In the genomic region with DNA sequence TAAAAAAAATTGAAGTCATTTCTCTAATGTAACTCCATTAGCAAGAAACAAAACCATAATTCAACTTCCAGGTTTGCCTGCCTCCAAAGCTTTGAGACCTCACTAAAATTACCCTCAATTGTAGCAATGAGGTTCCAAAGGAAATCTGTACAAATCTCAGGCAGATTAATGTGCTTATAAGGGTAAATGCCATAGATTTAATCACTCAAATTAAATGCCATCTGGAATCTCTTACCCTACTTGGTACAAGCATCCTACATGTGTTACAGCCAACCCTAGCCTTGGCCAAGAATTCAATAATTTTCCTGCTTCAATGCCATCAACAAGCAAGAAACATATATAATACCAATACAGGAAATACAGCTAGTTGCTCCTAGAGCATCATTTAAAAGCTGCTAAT, we compare ENCODE assay signal across 8 cellular contexts.
DNase-seq lines count a peak whose midpoint lies in the region; ATAC-seq and TF ChIP-seq lines count a peak whose summit lies in the region.

No MANE protein-coding gene starts in this region.

- H4K20me1 ChIP-seq in fibroblast of lung (ENCODE audit: control insufficient read depth, extremely low read depth, insufficient read depth, low read length) (no peaks in the 10 kb centered on the region), smooth muscle cell (ENCODE audit: low read depth) (no peaks in the 10 kb centered on the region)

- TF ChIP-seq CTCF in RWPE2 (IDR thresholded peaks at IDR 0.05; ENCODE audit: poor library complexity, severe bottlenecking) (no peak), fibroblast of lung (conservative IDR thresholded peaks at IDR 0.05 in 1 of 2, IDR thresholded peaks at IDR 0.05 in 1 of 2; ENCODE audit: low read depth in 1 of 2, low read length in 2 of 2) (no peak), smooth muscle cell (IDR thresholded peaks at IDR 0.05; ENCODE audit: borderline replicate concordance, insufficient read depth, poor library complexity, severe bottlenecking) (no peak)

- H3K4me2 ChIP-seq in fibroblast of lung (ENCODE audit: extremely low read depth, insufficient read depth, low read length) (peak overlapping the region; percentile 62), smooth muscle cell (peak overlapping the region; percentile 84)

- no peak for ATAC-seq in RWPE2 (ENCODE audit: low read depth)

- H2AFZ ChIP-seq in fibroblast of lung (ENCODE audit: low read length) (no peak overlapping the region), smooth muscle cell (ENCODE audit: low read depth) (no peak overlapping the region)

- H3F3A ChIP-seq in smooth muscle cell (ENCODE audit: low read depth) = peaks cover 15% of the 10 kb centered on the region

- H3K9ac ChIP-seq in fibroblast of lung (ENCODE audit: insufficient read depth, low read length) (no peak overlapping the region), smooth muscle cell (ENCODE audit: low read depth) (peak overlapping the region; percentile 71)

- no peak overlapping the region for H3K4me3 ChIP-seq in RWPE2 (ENCODE audit: severe bottlenecking)
- H3K4me3 ChIP-seq in fibroblast of lung (replicated peaks in 1 of 4; ENCODE audit: control extremely low read depth in 1 of 4, insufficient read depth in 1 of 4, low read depth in 3 of 4, low read length in 4 of 4) = peak overlapping the region in 2 of 4 experiments; percentile 20 to 95
- H3K4me3 ChIP-seq in smooth muscle cell = peak overlapping the region; percentile 83

- H3K27ac Mint-ChIP-seq in activated T-cell treated with anti-CD3 and anti-CD28 coated beads, Interleukin-2, amount 50 U/mL, for 24 hours = peak overlapping the region; percentile 96

- H3K79me2 ChIP-seq in fibroblast of lung (ENCODE audit: control insufficient read depth, insufficient read depth, low read length) (no peaks in the 10 kb centered on the region), smooth muscle cell (ENCODE audit: low read depth) (peaks cover 82% of the 10 kb centered on the region)

- H3K27me3 Mint-ChIP-seq in activated T-cell treated with anti-CD3 and anti-CD28 coated beads, Interleukin-2, amount 50 U/mL, for 24 hours = no peaks in the 10 kb centered on the region

- DNase-seq in activated T-cell treated with anti-CD3 and anti-CD28 coated beads, Interleukin-2, amount 50 U/mL, for 24 hours = no peak
- DNase-seq in activated T-cell treated with anti-CD3 and anti-CD28 coated beads, Interleukin-2, amount 50 U/mL, for 48 hours = no peak
- DNase-seq in RWPE2 (ENCODE audit: low spot score) (no peak), fibroblast of lung (ENCODE audit: low read depth in 2 of 2) (peak in 1 of 2 donors; percentile 20), smooth muscle cell (lab: John Stamatoyannopoulos, UW; ENCODE audit: unreplicated experiment) (no peak), NOMO-1 (lab: John Stamatoyannopoulos, UW; ENCODE audit: unreplicated experiment in 2 of 2) (no peak), superior temporal gyrus (ENCODE audit: extremely low spot score) (no peak), NCI-H2029 (lab: John Stamatoyannopoulos, UW) (no peak)

- H3K36me3 Mint-ChIP-seq in activated T-cell treated with anti-CD3 and anti-CD28 coated beads, Interleukin-2, amount 50 U/mL, for 24 hours (ENCODE audit: low read depth) = peaks cover 63% of the 10 kb centered on the region

- H3K9me3 Mint-ChIP-seq in activated T-cell treated with anti-CD3 and anti-CD28 coated beads, Interleukin-2, amount 50 U/mL, for 24 hours = no peaks in the 10 kb centered on the region

- H3K27me3 ChIP-seq in RWPE2 (ENCODE audit: insufficient read depth, poor library complexity, severe bottlenecking) = no peaks in the 10 kb centered on the region
- no peaks in the 10 kb centered on the region for H3K27me3 ChIP-seq in fibroblast of lung (ENCODE audit: control insufficient read depth, insufficient read depth, low read length)
- H3K27me3 ChIP-seq in smooth muscle cell (ENCODE audit: low read depth) = no peaks in the 10 kb centered on the region

- H3K27ac ChIP-seq in RWPE2 (ENCODE audit: poor library complexity, severe bottlenecking) = peak overlapping the region; percentile 62
- H3K27ac ChIP-seq in fibroblast of lung (ENCODE audit: insufficient read depth, low read length) = peak overlapping the region; percentile 53
- H3K27ac ChIP-seq in smooth muscle cell (ENCODE audit: low read depth) = peak overlapping the region; percentile 94

- H3K9me3 ChIP-seq in RWPE2 (ENCODE audit: severe bottlenecking) (no peaks in the 10 kb centered on the region), fibroblast of lung (ENCODE audit: control insufficient read depth, insufficient read depth, low read depth, low read length) (no peaks in the 10 kb centered on the region), smooth muscle cell (replicated peaks; ENCODE audit: low read depth) (no peaks in the 10 kb centered on the region)

- H3K36me3 ChIP-seq in RWPE2 (ENCODE audit: low read depth) (peaks cover 3% of the 10 kb centered on the region; the same call in 1 of the 2 replicates), fibroblast of lung (ENCODE audit: control insufficient read depth, insufficient read depth, low read length) (no peaks in the 10 kb centered on the region), smooth muscle cell (ENCODE audit: low read depth) (no peaks in the 10 kb centered on the region)

- peaks cover 32% of the 10 kb centered on the region for H3K4me1 ChIP-seq in RWPE2 (ENCODE audit: insufficient read depth, poor library complexity, severe bottlenecking)
- peaks cover 8% of the 10 kb centered on the region for H3K4me1 ChIP-seq in fibroblast of lung (ENCODE audit: control insufficient read depth, extremely low read depth, insufficient read depth, low read length)
- H3K4me1 ChIP-seq in smooth muscle cell (ENCODE audit: low read depth) = peaks cover 25% of the 10 kb centered on the region

- H3K4me3 Mint-ChIP-seq in activated T-cell treated with anti-CD3 and anti-CD28 coated beads, Interleukin-2, amount 50 U/mL, for 24 hours = peak overlapping the region; percentile 84

- peaks cover 55% of the 10 kb centered on the region for H3K4me1 Mint-ChIP-seq in activated T-cell treated with anti-CD3 and anti-CD28 coated beads, Interleukin-2, amount 50 U/mL, for 24 hours (ENCODE audit: low read depth)
